17 cellular contexts compared by ENCODE assay signal in the genomic region with DNA sequence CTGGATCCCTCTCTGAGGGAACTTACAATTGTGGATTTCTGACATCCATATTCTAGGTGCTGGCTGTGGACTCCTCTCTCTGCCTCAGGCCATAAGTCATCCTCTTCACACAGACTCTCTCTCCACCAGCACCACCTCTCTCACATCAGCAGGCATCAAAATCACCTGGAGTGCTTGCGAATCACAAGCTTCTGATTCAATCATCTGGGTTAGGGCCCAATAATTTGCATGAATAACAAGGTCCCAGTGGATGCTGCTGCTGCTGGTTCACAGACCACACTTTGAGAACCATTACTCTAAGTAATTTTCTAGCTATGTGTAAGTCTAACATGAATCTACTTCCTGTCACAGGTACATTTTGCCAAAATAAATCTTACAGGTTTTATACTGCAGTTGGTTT.
DNase-seq lines count a peak whose midpoint lies in the region; ATAC-seq and TF ChIP-seq lines count a peak whose summit lies in the region.
"Had no signal": no experiment of that assay in that cellular context is flagged by ENCODE, and none has a peak within 500 bp of the region (broad histone marks: within the 10 kb centered on the region; RNA-seq: fewer than 3 reads in every experiment).

No MANE protein-coding gene starts in this region.

- no peaks in the 10 kb centered on the region for H3K4me1 ChIP-seq in trophoblast cell (ENCODE audit: control insufficient read depth in 1 of 2, insufficient read depth in 2 of 2, low read length in 2 of 2)
- H3K4me1 ChIP-seq: gastrocnemius medialis, suprapubic skin had no signal

- ATAC-seq in GM21360 (IDR thresholded peaks at IDR 0.05; ENCODE audit: unreplicated experiment) = no peak
- ATAC-seq: gastrocnemius medialis, HepG2 had no signal

- no peak overlapping the region for H3K4me2 ChIP-seq in trophoblast cell (ENCODE audit: low read length)

- no peaks in the 10 kb centered on the region for H3K27me3 ChIP-seq in trophoblast cell (ENCODE audit: insufficient read depth, low read length)
- H3K27me3 ChIP-seq: gastrocnemius medialis, suprapubic skin had no signal

- TF ChIP-seq CTCF in fibroblast of mammary gland (conservative IDR thresholded peaks at IDR 0.05; ENCODE audit: control insufficient read depth, insufficient read depth, low read depth, low read length) = no peak

- no peak overlapping the region for H4K8ac ChIP-seq in trophoblast cell (ENCODE audit: low read depth, low read length)

- no peak overlapping the region for H2BK120ac ChIP-seq in trophoblast cell (ENCODE audit: insufficient read depth, low read length, poor library complexity)

- DNase-seq in activated naive CD4-positive, alpha-beta T cell treated with anti-CD3 and anti-CD28 coated beads, Interleukin-2, amount 50 U/mL, for 16 hours = no peak
- no peak for DNase-seq in activated T-helper 2 cell treated with anti-CD3 and anti-CD28 coated beads, Interferon-gamma antibody, Interleukin-2, Interleukin-4, amounts not matched to agents 10 μg/mL and 5 μg/mL and 100 μg/mL, durations not matched to agents 14 hours and 24 hours and 36 hours (ENCODE audit: low spot score)
- DNase-seq in fibroblast of mammary gland (ENCODE audit: low read depth) (peak; percentile 36), NCI-H226 (no peak), trophoblast cell (no peak)
- DNase-seq: effector CD4-positive, alpha-beta T cell; gastrocnemius medialis; immature natural killer cell; NCI-H1417; NCI-H446 had no signal

- peaks cover 17% of the 10 kb centered on the region for H3K4me1 Mint-ChIP-seq in activated naive CD4-positive, alpha-beta T cell treated with anti-CD3 and anti-CD28 coated beads, Interleukin-2, amount 50 U/mL, for 24 hours
- H3K4me1 Mint-ChIP-seq in activated T-helper 2 cell treated with anti-CD3 and anti-CD28 coated beads, Interferon-gamma antibody, Interleukin-2, Interleukin-4, amounts not matched to agents 10 μg/mL and 5 μg/mL and 100 μg/mL, durations not matched to agents 14 hours and 24 hours and 36 hours (ENCODE audit: low read depth) = peaks cover 2% of the 10 kb centered on the region
- peaks cover 21% of the 10 kb centered on the region for H3K4me1 Mint-ChIP-seq in stimulated activated naive CD8-positive, alpha-beta T cell treated with anti-CD3 and anti-CD28 coated beads, Interleukin-15, Interleukin-2, amounts not matched to agents 100 ng/mL and 50 ng/mL, for 24 hours (ENCODE audit: low read depth)
- H3K4me1 Mint-ChIP-seq: mesothelial cell of epicardium had no signal

- no peak overlapping the region for H2BK5ac ChIP-seq in trophoblast cell (ENCODE audit: low read depth, low read length, poor library complexity)

- H3K27ac Mint-ChIP-seq in activated naive CD4-positive, alpha-beta T cell treated with anti-CD3 and anti-CD28 coated beads, Interleukin-2, amount 50 U/mL, for 24 hours = peak overlapping the region; percentile 93
- peak overlapping the region; percentile 31 for H3K27ac Mint-ChIP-seq in activated T-helper 2 cell treated with anti-CD3 and anti-CD28 coated beads, Interferon-gamma antibody, Interleukin-2, Interleukin-4, amounts not matched to agents 10 μg/mL and 5 μg/mL and 100 μg/mL, durations not matched to agents 14 hours and 24 hours and 36 hours
- H3K27ac Mint-ChIP-seq in stimulated activated naive CD8-positive, alpha-beta T cell treated with anti-CD3 and anti-CD28 coated beads, Interleukin-15, Interleukin-2, amounts not matched to agents 100 ng/mL and 50 ng/mL, for 24 hours = peak overlapping the region; percentile 66
- H3K27ac Mint-ChIP-seq: immature natural killer cell, mesothelial cell of epicardium had no signal

- H3K14ac ChIP-seq in trophoblast cell (ENCODE audit: low read length) = no peak overlapping the region

- H2BK12ac ChIP-seq in trophoblast cell (ENCODE audit: low read length) = no peak overlapping the region

- H3K36me3 ChIP-seq in trophoblast cell (ENCODE audit: control insufficient read depth in 1 of 2, insufficient read depth in 2 of 2, low read length in 2 of 2) = no peaks in the 10 kb centered on the region
- H3K36me3 ChIP-seq: gastrocnemius medialis, suprapubic skin had no signal

- no peak overlapping the region for H2AK5ac ChIP-seq in trophoblast cell (ENCODE audit: low read length)

- no peak overlapping the region for H4K91ac ChIP-seq in trophoblast cell (ENCODE audit: low read depth, low read length)

- no peak overlapping the region for H3K9ac ChIP-seq in trophoblast cell (ENCODE audit: low read length)

- no peaks in the 10 kb centered on the region for H3K27me3 Mint-ChIP-seq in activated naive CD4-positive, alpha-beta T cell treated with anti-CD3 and anti-CD28 coated beads, Interleukin-2, amount 50 U/mL, for 24 hours
- no peaks in the 10 kb centered on the region for H3K27me3 Mint-ChIP-seq in activated T-helper 2 cell treated with anti-CD3 and anti-CD28 coated beads, Interferon-gamma antibody, Interleukin-2, Interleukin-4, amounts not matched to agents 10 μg/mL and 5 μg/mL and 100 μg/mL, durations not matched to agents 14 hours and 24 hours and 36 hours (ENCODE audit: low read depth)
- no peaks in the 10 kb centered on the region for H3K27me3 Mint-ChIP-seq in stimulated activated naive CD8-positive, alpha-beta T cell treated with anti-CD3 and anti-CD28 coated beads, Interleukin-15, Interleukin-2, amounts not matched to agents 100 ng/mL and 50 ng/mL, for 24 hours

- no peak overlapping the region for H3K18ac ChIP-seq in trophoblast cell (ENCODE audit: low read length)

- peaks cover 10% of the 10 kb centered on the region for H3K9me3 ChIP-seq in trophoblast cell (ENCODE audit: insufficient read depth, low read depth, low read length)
- H3K9me3 ChIP-seq: gastrocnemius medialis had no signal

- intact Hi-C loops in activated T-helper 2 cell treated with anti-CD3 and anti-CD28 coated beads, Interferon-gamma antibody, Interleukin-2, Interleukin-4, amounts not matched to agents 10 μg/mL and 5 μg/mL and 100 μg/mL, durations not matched to agents 14 hours and 24 hours and 36 hours (cut with micrococcal nuclease) = no loop called here

- H3K4ac ChIP-seq in trophoblast cell (ENCODE audit: low read depth, low read length) = no peak overlapping the region

- H3K36me3 Mint-ChIP-seq in activated naive CD4-positive, alpha-beta T cell treated with anti-CD3 and anti-CD28 coated beads, Interleukin-2, amount 50 U/mL, for 24 hours = peaks cover 10% of the 10 kb centered on the region
- no peaks in the 10 kb centered on the region for H3K36me3 Mint-ChIP-seq in activated T-helper 2 cell treated with anti-CD3 and anti-CD28 coated beads, Interferon-gamma antibody, Interleukin-2, Interleukin-4, amounts not matched to agents 10 μg/mL and 5 μg/mL and 100 μg/mL, durations not matched to agents 14 hours and 24 hours and 36 hours (ENCODE audit: low read depth)
- H3K36me3 Mint-ChIP-seq in stimulated activated naive CD8-positive, alpha-beta T cell treated with anti-CD3 and anti-CD28 coated beads, Interleukin-15, Interleukin-2, amounts not matched to agents 100 ng/mL and 50 ng/mL, for 24 hours (ENCODE audit: low read depth) = peaks cover 13% of the 10 kb centered on the region
- H3K36me3 Mint-ChIP-seq: immature natural killer cell had no signal

- WGBS in trophoblast cell (ENCODE audit: extremely low coverage, insufficient coverage, insufficient read length) = no CpG with 5 or more reads among the region's 1 CpG

- no peaks in the 10 kb centered on the region for H3K79me1 ChIP-seq in trophoblast cell (ENCODE audit: low read length)

- H3K4me3 ChIP-seq in fibroblast of mammary gland (ENCODE audit: control insufficient read depth, low read depth, low read length) (no peak overlapping the region), trophoblast cell (ENCODE audit: low read depth, low read length) (no peak overlapping the region)
- H3K4me3 ChIP-seq: gastrocnemius medialis, suprapubic skin had no signal

- no peaks in the 10 kb centered on the region for H3K79me2 ChIP-seq in trophoblast cell (ENCODE audit: control insufficient read depth, insufficient read depth, low read length, poor library complexity)

- H3K9me3 Mint-ChIP-seq in activated naive CD4-positive, alpha-beta T cell treated with anti-CD3 and anti-CD28 coated beads, Interleukin-2, amount 50 U/mL, for 24 hours = peaks cover 4% of the 10 kb centered on the region
- peaks cover 16% of the 10 kb centered on the region for H3K9me3 Mint-ChIP-seq in activated T-helper 2 cell treated with anti-CD3 and anti-CD28 coated beads, Interferon-gamma antibody, Interleukin-2, Interleukin-4, amounts not matched to agents 10 μg/mL and 5 μg/mL and 100 μg/mL, durations not matched to agents 14 hours and 24 hours and 36 hours
- peaks cover 6% of the 10 kb centered on the region for H3K9me3 Mint-ChIP-seq in stimulated activated naive CD8-positive, alpha-beta T cell treated with anti-CD3 and anti-CD28 coated beads, Interleukin-15, Interleukin-2, amounts not matched to agents 100 ng/mL and 50 ng/mL, for 24 hours

- peak overlapping the region; percentile 41 for H3K4me3 Mint-ChIP-seq in activated naive CD4-positive, alpha-beta T cell treated with anti-CD3 and anti-CD28 coated beads, Interleukin-2, amount 50 U/mL, for 24 hours
- H3K4me3 Mint-ChIP-seq in activated T-helper 2 cell treated with anti-CD3 and anti-CD28 coated beads, Interferon-gamma antibody, Interleukin-2, Interleukin-4, amounts not matched to agents 10 μg/mL and 5 μg/mL and 100 μg/mL, durations not matched to agents 14 hours and 24 hours and 36 hours (ENCODE audit: low read depth) = no peak overlapping the region
- peak overlapping the region; percentile 64 for H3K4me3 Mint-ChIP-seq in stimulated activated naive CD8-positive, alpha-beta T cell treated with anti-CD3 and anti-CD28 coated beads, Interleukin-15, Interleukin-2, amounts not matched to agents 100 ng/mL and 50 ng/mL, for 24 hours
- H3K4me3 Mint-ChIP-seq: mesothelial cell of epicardium had no signal

- H3K23ac ChIP-seq in trophoblast cell (ENCODE audit: low read length) = no peak overlapping the region

- H3K27ac ChIP-seq in trophoblast cell (ENCODE audit: low read depth, low read length) = no peak overlapping the region
- H3K27ac ChIP-seq: gastrocnemius medialis, suprapubic skin, VCaP had no signal

- no peak overlapping the region for H4K12ac ChIP-seq in trophoblast cell (ENCODE audit: low read depth, low read length)

- H2AFZ ChIP-seq in trophoblast cell (ENCODE audit: insufficient read depth, low read length, poor library complexity) = no peak overlapping the region

Comparison
In these comparisons a context has a peak if more than half of its experiments do, and no peak if none do; other contexts are left out.
1. H3K27ac Mint-ChIP-seq: peak in every context shown above with its lines; median percentile 93 in activated naive CD4-positive, alpha-beta T cell treated with anti-CD3 and anti-CD28 coated beads, Interleukin-2, amount 50 U/mL, for 24 hours; 66 in stimulated activated naive CD8-positive, alpha-beta T cell treated with anti-CD3 and anti-CD28 coated beads, Interleukin-15, Interleukin-2, amounts not matched to agents 100 ng/mL and 50 ng/mL, for 24 hours; 31 in activated T-helper 2 cell treated with anti-CD3 and anti-CD28 coated beads, Interferon-gamma antibody, Interleukin-2, Interleukin-4, amounts not matched to agents 10 μg/mL and 5 μg/mL and 100 μg/mL, durations not matched to agents 14 hours and 24 hours and 36 hours.